In the genomic region with DNA sequence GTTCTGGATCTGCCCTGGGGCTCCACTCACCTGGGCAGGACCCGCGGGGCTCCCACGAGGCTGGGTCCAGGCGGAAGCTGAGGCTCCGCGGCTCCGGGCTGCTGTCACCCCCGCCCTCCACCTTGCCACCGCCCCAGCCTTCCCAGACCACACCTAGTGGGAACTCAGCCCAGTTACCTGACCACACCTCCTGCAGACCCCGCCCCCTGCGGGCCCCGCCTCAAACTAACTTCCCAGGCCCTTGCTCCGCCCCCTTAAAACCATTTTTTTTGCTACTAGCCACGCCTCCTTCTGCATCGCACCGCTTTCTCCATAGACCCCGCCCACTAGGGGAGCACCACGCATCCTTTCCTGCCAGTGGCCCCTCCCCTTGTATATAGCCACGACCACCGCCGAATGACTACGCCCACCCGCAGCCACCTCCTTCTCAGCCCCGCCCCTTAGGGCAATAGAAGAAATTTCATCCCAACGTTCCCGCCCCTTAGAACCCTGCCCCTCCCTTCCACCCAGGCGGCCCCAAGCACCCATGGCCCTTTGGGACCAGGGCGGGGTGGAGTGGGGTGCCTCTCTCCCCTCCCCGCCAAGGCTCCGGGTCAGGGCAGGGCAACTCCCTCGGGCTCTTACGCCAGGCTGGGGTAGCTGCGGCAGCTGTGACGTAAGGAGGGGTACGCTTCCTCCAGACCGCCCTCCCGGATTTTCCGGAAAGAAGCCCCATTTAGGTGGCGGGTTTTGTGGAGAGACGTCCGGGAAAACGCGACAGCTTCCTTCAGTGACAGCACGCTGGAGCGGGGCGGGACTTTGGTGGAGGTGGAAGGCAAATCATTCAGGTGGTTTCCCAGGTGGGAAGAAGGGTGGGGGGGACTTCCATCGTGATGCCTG, we compare ENCODE assay signal across 8 cellular contexts. TPM values are rescaled to one million over a fixed set of nuclear protein-coding genes. Genes with fewer than 3 reads are reported as not detected.
DNase-seq lines count a peak whose midpoint lies in the region; ATAC-seq, FAIRE-seq and TF ChIP-seq lines count a peak whose summit lies in the region.

SH2D3A (minus strand) TSS at position 79 of the 879 bp plus-strand sequence. CDS start 3,687 bp downstream, outside the sequence.

- ATAC-seq in psoas muscle: peak; percentile 39 to 60 (median 51)

- H3K4me3 ChIP-seq in CD8-positive, alpha-beta memory T cell (ENCODE audit: low read length): peak within 1 kb of the TSS; percentile 74
- H3K4me3 ChIP-seq in HL-60 (replicated peaks; ENCODE audit: insufficient read depth, low read length) (peak within 1 kb of the TSS; percentile 56), Peyer's patch (peak within 1 kb of the TSS; percentile 44 to 70 (median 56)), psoas muscle (peak within 1 kb of the TSS; percentile 41)

- DNase-seq in CD8-positive, alpha-beta memory T cell: peak; percentile 89 to 97 (median 95)
- DNase-seq in GM20000 (ENCODE audit: low spot score) (peak; percentile 95), HL-60 (ENCODE audit: low read depth in 1 of 2, low spot score in 1 of 2) (peak; percentile 77 to 81), Peyer's patch (peak; percentile 97 to 99 (median 97)), glutamatergic neuron (peak; percentile 64), psoas muscle (peak; percentile 47 to 74), D721Med (ENCODE audit: insufficient read length, low spot score) (no peak)
- DNase-seq in activated T-helper 1 cell treated with anti-CD3 and anti-CD28 coated beads, Interleukin-12 subunit alpha, Interleukin-12 subunit beta, Interleukin-2, Interleukin-4 antibody, amounts not matched to agents 30 ng/mL and 10 ng/mL and 1 ng/mL, durations not matched to agents 14 hours and 24 hours and 36 hours (ENCODE audit: low spot score): peak; percentile 93

- peak within 1 kb of the TSS; percentile 87 to 95 (median 91) for H3K4me3 Mint-ChIP-seq in CD8-positive, alpha-beta memory T cell
- H3K4me3 Mint-ChIP-seq in activated T-helper 1 cell treated with anti-CD3 and anti-CD28 coated beads, Interleukin-12 subunit alpha, Interleukin-12 subunit beta, Interleukin-2, Interleukin-4 antibody, amounts not matched to agents 30 ng/mL and 10 ng/mL and 1 ng/mL, durations not matched to agents 14 hours and 24 hours and 36 hours: peak within 1 kb of the TSS; percentile 88
- H3K4me3 Mint-ChIP-seq in glutamatergic neuron (ENCODE audit: unreplicated experiment): peak within 1 kb of the TSS; percentile 86

- H3K27me3 Mint-ChIP-seq in CD8-positive, alpha-beta memory T cell: no peaks in the 10 kb centered on the region
- no peaks in the 10 kb centered on the region for H3K27me3 Mint-ChIP-seq in activated T-helper 1 cell treated with anti-CD3 and anti-CD28 coated beads, Interleukin-12 subunit alpha, Interleukin-12 subunit beta, Interleukin-2, Interleukin-4 antibody, amounts not matched to agents 30 ng/mL and 10 ng/mL and 1 ng/mL, durations not matched to agents 14 hours and 24 hours and 36 hours (ENCODE audit: insufficient read depth)
- H3K27me3 Mint-ChIP-seq in glutamatergic neuron (ENCODE audit: unreplicated experiment): peaks cover 13% of the 10 kb centered on the region

- TF ChIP-seq CTCF in GM20000 (IDR thresholded peaks at IDR 0.05; ENCODE audit: extremely low read depth, missing control alignments) (no peak), HL-60 (IDR thresholded peaks at IDR 0.05; ENCODE audit: insufficient read depth, low read length) (no peak), Peyer's patch (IDR thresholded peaks at IDR 0.05) (peak in 1 of 6 experiments; percentile 7), glutamatergic neuron (IDR thresholded peaks at IDR 0.05; ENCODE audit: partially characterized antibody, unreplicated experiment) (no peak), psoas muscle (IDR thresholded peaks at IDR 0.05) (no peak), D721Med (IDR thresholded peaks at IDR 0.05; ENCODE audit: insufficient read depth, missing control alignments) (no peak)

- 2 to 4% (median 3%) methylated on average over 42 to 47 of the region's 47 CpGs for WGBS in psoas muscle, 3 donors

- peak; percentile 90 to 94 for TF ChIP-seq POLR2A in Peyer's patch (IDR thresholded peaks at IDR 0.05)

- peaks cover 0 to 20% (median 0%) of the 10 kb centered on the region in 3 donors for H3K36me3 Mint-ChIP-seq in CD8-positive, alpha-beta memory T cell
- no peaks in the 10 kb centered on the region for H3K36me3 Mint-ChIP-seq in activated T-helper 1 cell treated with anti-CD3 and anti-CD28 coated beads, Interleukin-12 subunit alpha, Interleukin-12 subunit beta, Interleukin-2, Interleukin-4 antibody, amounts not matched to agents 30 ng/mL and 10 ng/mL and 1 ng/mL, durations not matched to agents 14 hours and 24 hours and 36 hours (ENCODE audit: low read depth)
- H3K36me3 Mint-ChIP-seq in glutamatergic neuron (ENCODE audit: unreplicated experiment): peaks cover 4% of the 10 kb centered on the region

- no peaks in the 10 kb centered on the region for H3K27me3 ChIP-seq in CD8-positive, alpha-beta memory T cell (ENCODE audit: insufficient read depth, low read length, poor library complexity, severe bottlenecking)
- H3K27me3 ChIP-seq in HL-60 (ENCODE audit: insufficient read depth, poor library complexity, severe bottlenecking) (no peaks in the 10 kb centered on the region), Peyer's patch (no peaks in the 10 kb centered on the region), psoas muscle (ENCODE audit: insufficient read depth in 3 of 3, low read length in 2 of 3) (peaks cover 0 to 28% (median 11%) of the 10 kb centered on the region in 3 donors)

- H3K36me3 ChIP-seq in CD8-positive, alpha-beta memory T cell (ENCODE audit: insufficient read depth, low read length): no peaks in the 10 kb centered on the region
- H3K36me3 ChIP-seq in Peyer's patch (peaks cover 0 to 8% (median 0%) of the 10 kb centered on the region in 3 donors), psoas muscle (ENCODE audit: insufficient read depth in 1 of 2, low read depth in 1 of 2) (no peaks in the 10 kb centered on the region)

- H3K27ac ChIP-seq in CD8-positive, alpha-beta memory T cell (ENCODE audit: low read depth, low read length): peak within 1 kb of the TSS; percentile 84
- no peak within 1 kb of the TSS for H3K27ac ChIP-seq in HL-60 (replicated peaks)
- H3K27ac ChIP-seq in Peyer's patch: peak within 1 kb of the TSS; percentile 75 to 97 (median 88)
- H3K27ac ChIP-seq in psoas muscle: no peak within 1 kb of the TSS

- H3K4me1 Mint-ChIP-seq in CD8-positive, alpha-beta memory T cell: peaks cover 40 to 55% (median 47%) of the 10 kb centered on the region in 3 donors
- H3K4me1 Mint-ChIP-seq in activated T-helper 1 cell treated with anti-CD3 and anti-CD28 coated beads, Interleukin-12 subunit alpha, Interleukin-12 subunit beta, Interleukin-2, Interleukin-4 antibody, amounts not matched to agents 30 ng/mL and 10 ng/mL and 1 ng/mL, durations not matched to agents 14 hours and 24 hours and 36 hours (ENCODE audit: low read depth): peaks cover 53% of the 10 kb centered on the region
- H3K4me1 Mint-ChIP-seq in glutamatergic neuron (ENCODE audit: low read depth, unreplicated experiment): no peaks in the 10 kb centered on the region

- peaks cover 53% of the 10 kb centered on the region for H3K4me1 ChIP-seq in CD8-positive, alpha-beta memory T cell (ENCODE audit: insufficient read depth, low read length)
- H3K4me1 ChIP-seq in Peyer's patch (peaks cover 0 to 9% (median 5%) of the 10 kb centered on the region in 4 donors), psoas muscle (peaks cover 5% of the 10 kb centered on the region)

- no peak for FAIRE-seq in D721Med (lab: Jason Lieb, UNC)

- H3K9me3 ChIP-seq in CD8-positive, alpha-beta memory T cell (ENCODE audit: low read length): no peaks in the 10 kb centered on the region
- no peaks in the 10 kb centered on the region for H3K9me3 ChIP-seq in Peyer's patch
- no peaks in the 10 kb centered on the region for H3K9me3 ChIP-seq in psoas muscle

- intact Hi-C loops in activated T-helper 1 cell treated with anti-CD3 and anti-CD28 coated beads, Interleukin-12 subunit alpha, Interleukin-12 subunit beta, Interleukin-2, Interleukin-4 antibody, amounts not matched to agents 30 ng/mL and 10 ng/mL and 1 ng/mL, durations not matched to agents 14 hours and 24 hours and 36 hours (cut with micrococcal nuclease): loop anchor here (1.0 to 2.0 kb wide), 10 partner anchors 14 to 395 kb away; partner anchors contain the start of genes ALKBH7 and GPR108
- intact Hi-C loops in psoas muscle (cut with DNase I): loop anchor here in 1 of 2 donors (5.0 kb wide), 1 partner anchor 35 kb away; no protein-coding TSS in a partner anchor

- no peaks in the 10 kb centered on the region for H3K9me3 Mint-ChIP-seq in CD8-positive, alpha-beta memory T cell
- peaks cover 4% of the 10 kb centered on the region for H3K9me3 Mint-ChIP-seq in activated T-helper 1 cell treated with anti-CD3 and anti-CD28 coated beads, Interleukin-12 subunit alpha, Interleukin-12 subunit beta, Interleukin-2, Interleukin-4 antibody, amounts not matched to agents 30 ng/mL and 10 ng/mL and 1 ng/mL, durations not matched to agents 14 hours and 24 hours and 36 hours
- H3K9me3 Mint-ChIP-seq in glutamatergic neuron (ENCODE audit: unreplicated experiment): peaks cover 3% of the 10 kb centered on the region

- CTCF ChIA-PET in CD8-positive, alpha-beta memory T cell (lab: Charles Lee): interaction anchor here (1.1 to 1.5 kb wide), 3 partner anchors 9 to 96 kb away, joined by 3 to 5 read pairs (median 4); no protein-coding TSS in a partner anchor

- H3K27ac Mint-ChIP-seq in CD8-positive, alpha-beta memory T cell: peak within 1 kb of the TSS; percentile 88 to 100 (median 98)
- peak within 1 kb of the TSS; percentile 89 for H3K27ac Mint-ChIP-seq in activated T-helper 1 cell treated with anti-CD3 and anti-CD28 coated beads, Interleukin-12 subunit alpha, Interleukin-12 subunit beta, Interleukin-2, Interleukin-4 antibody, amounts not matched to agents 30 ng/mL and 10 ng/mL and 1 ng/mL, durations not matched to agents 14 hours and 24 hours and 36 hours
- no peak within 1 kb of the TSS for H3K27ac Mint-ChIP-seq in glutamatergic neuron (ENCODE audit: unreplicated experiment)

- POLR2A ChIA-PET in CD8-positive, alpha-beta memory T cell (lab: Charles Lee): interaction anchor here (1.3 kb wide), 2 partner anchors 33 kb away, joined by 3 read pairs; no protein-coding TSS in a partner anchor

RNA-seq across cellular contexts. Expression of gene SH2D3A, which starts in this region (rescaled TPM):
- 10 to 100 TPM; 21.3 TPM for total RNA-seq in CD8-positive, alpha-beta memory T cell
- 40.6 TPM for polyA plus RNA-seq in CD8-positive, alpha-beta memory T cell
- total RNA-seq in Peyer's patch: 100 to 1,000 TPM in 1 of 4 donors, 10 to 100 TPM in 3; 43.7 to 127 (median 91.9) TPM
- total RNA-seq in activated T-helper 1 cell treated with anti-CD3 and anti-CD28 coated beads, Interleukin-12 subunit alpha, Interleukin-12 subunit beta, Interleukin-2, Interleukin-4 antibody, amounts not matched to agents 30 ng/mL and 10 ng/mL and 1 ng/mL, durations not matched to agents 14 hours and 24 hours and 36 hours: 15.0 and 15.6 TPM in 2 replicates
- 0.32 TPM for total RNA-seq in glutamatergic neuron (ENCODE audit: unreplicated experiment)
- total RNA-seq in psoas muscle: under 1 TPM in 1 of 4 donors, not detected in 3; 0.13 TPM
- under 1 TPM; 0.07 to 0.17 (median 0.10) TPM for polyA plus RNA-seq in psoas muscle

Comparison
In these comparisons a context has a peak if more than half of its experiments do, and no peak if none do; other contexts are left out.
1. RNA of gene SH2D3A (total RNA-seq): 43.7 to 127 TPM in Peyer's patch, 21.3 TPM in CD8-positive, alpha-beta memory T cell and 15.0 to 15.6 TPM in activated T-helper 1 cell treated with anti-CD3 and anti-CD28 coated beads, Interleukin-12 subunit alpha, Interleukin-12 subunit beta, Interleukin-2, Interleukin-4 antibody, amounts not matched to agents 30 ng/mL and 10 ng/mL and 1 ng/mL, durations not matched to agents 14 hours and 24 hours and 36 hours; 0.32 TPM in glutamatergic neuron (single experiment) and 0.13 TPM in psoas muscle; every median in the first group is over 10 times any median in the second.
2. RNA of gene SH2D3A (polyA plus RNA-seq): 40.6 TPM in CD8-positive, alpha-beta memory T cell (single experiment); 0.07 to 0.17 TPM in psoas muscle; every median in the first group is over 10 times any median in the second.
3. Peak in DNase-seq in glutamatergic neuron; RNA of the gene not detected or under 1 TPM.
4. Peak in DNase-seq, ATAC-seq and H3K4me3 ChIP-seq in psoas muscle; RNA of the gene not detected or under 1 TPM.
5. H3K27ac ChIP-seq: peak in CD8-positive, alpha-beta memory T cell (single experiment) and Peyer's patch (4 of 4); none in HL-60 (single experiment) and psoas muscle (single experiment).
6. Peak in every context shown above with its lines, with median percentiles within 50 percentile points of each other: H3K4me3 ChIP-seq and H3K4me3 Mint-ChIP-seq.